ENCODE assay signal across 13 cellular contexts in genomic region chr15:42582569-42583235, GRCh38. TPM values are rescaled to one million over a fixed set of nuclear protein-coding genes. Genes with fewer than 3 reads are reported as not detected.
A peak's percentile ranks its signal among the peaks of the same experiment; 100 is the strongest.
DNase-seq lines count a peak whose midpoint lies in the region; ATAC-seq and TF ChIP-seq lines count a peak whose summit lies in the region.
"Had no signal": no experiment of that assay in that cellular context is flagged by ENCODE, and none has a peak within 500 bp of the region (broad histone marks: within the 10 kb centered on the region; RNA-seq: fewer than 3 reads in every experiment).

No MANE protein-coding gene starts in this region.

- H3K4me1 ChIP-seq in esophagus squamous epithelium: peaks cover 5 to 68% (median 13%) of the 10 kb centered on the region in 3 donors
- peaks cover 0 to 8% (median 2%) of the 10 kb centered on the region in 4 donors for H3K4me1 ChIP-seq in right lobe of liver
- H3K4me1 ChIP-seq: breast epithelium had no signal

- no peak for TF ChIP-seq POLR2A in esophagus squamous epithelium (IDR thresholded peaks at IDR 0.05)
- TF ChIP-seq POLR2A in right lobe of liver (IDR thresholded peaks at IDR 0.05): no peak

- no peak for DNase-seq in natural killer cell
- no peak for DNase-seq in natural killer cell treated with Interleukin-12 subunit alpha and Interleukin-12 subunit beta and Interleukin-15 and Interleukin-18, amount 100 ng/mL, for 72 hours (ENCODE audit: low spot score)
- DNase-seq in esophagus squamous epithelium (lab: John Stamatoyannopoulos, UW): no peak
- peak; percentile 39 for DNase-seq in pons (ENCODE audit: low spot score)
- no peak for DNase-seq in NCI-H2029 treated with DMSO at 0.1 percent for 48 hours (lab: John Stamatoyannopoulos, UW)
- DNase-seq in right lobe of liver: no peak
- no peak for DNase-seq in NCI-H524 (lab: John Stamatoyannopoulos, UW)
- DNase-seq: activated CD8-positive, alpha-beta T cell treated with anti-CD3 and anti-CD28 coated beads, Interleukin-2, amount 10 ng/mL, durations not matched to agents 7 days and 5 days; activated effector memory CD4-positive, alpha-beta T cell treated with anti-CD3 and anti-CD28 coated beads, Interleukin-2, amount 50 U/mL, for 16 hours; Calu3; stimulated activated CD8-positive, alpha-beta memory T cell treated with anti-CD3 and anti-CD28 coated beads, Interleukin-4, amount 100 ng/mL, for 48 hours had no signal

- TF ChIP-seq CTCF in natural killer cell (IDR thresholded peaks at IDR 0.05) (no peak), esophagus squamous epithelium (IDR thresholded peaks at IDR 0.05) (no peak), right lobe of liver (IDR thresholded peaks at IDR 0.05) (no peak)

- WGBS in esophagus squamous epithelium, 2 donors: 78 to 83% methylated on average over 7 to 8 of the region's 8 CpGs
- WGBS in right lobe of liver (ENCODE audit: insufficient coverage, low coverage, low lambda C conversion rate, missing lambda C conversion rate): 80% methylated on average over 6 of the region's 8 CpGs

- intact Hi-C loops in natural killer cell (cut with micrococcal nuclease): no loop called here
- intact Hi-C loops in esophagus squamous epithelium (cut with DNase I): no loop called here
- intact Hi-C loops in right lobe of liver (cut with DNase I): loop anchor here in 1 of 2 donors (10.0 kb wide), 1 partner anchor 72 kb away; no protein-coding TSS in a partner anchor

- H3K4me3 Mint-ChIP-seq in natural killer cell: peak overlapping the region; percentile 15
- no peak overlapping the region for H3K4me3 Mint-ChIP-seq in natural killer cell treated with Interleukin-12 subunit alpha and Interleukin-12 subunit beta and Interleukin-15 and Interleukin-18, amount 100 ng/mL, for 72 hours

- H3K27ac ChIP-seq in esophagus squamous epithelium (peak overlapping the region in 3 of 4 donors; percentile 47 to 75 (median 65)), right lobe of liver (no peak overlapping the region)

- no peaks in the 10 kb centered on the region for H3K36me3 ChIP-seq in esophagus squamous epithelium
- no peaks in the 10 kb centered on the region for H3K36me3 ChIP-seq in right lobe of liver
- H3K36me3 ChIP-seq: breast epithelium had no signal

- H3K4me3 ChIP-seq in esophagus squamous epithelium (peak overlapping the region in 3 of 4 donors; percentile 20 to 31 (median 22)), right lobe of liver (no peak overlapping the region)

- H3K27me3 ChIP-seq in esophagus squamous epithelium: peaks cover 0 to 9% (median 0%) of the 10 kb centered on the region in 4 donors
- no peaks in the 10 kb centered on the region for H3K27me3 ChIP-seq in right lobe of liver
- H3K27me3 ChIP-seq: breast epithelium had no signal

- H3K9me3 ChIP-seq in esophagus squamous epithelium (no peaks in the 10 kb centered on the region), right lobe of liver (no peaks in the 10 kb centered on the region)
- H3K9me3 ChIP-seq: breast epithelium had no signal

- peaks cover 27 to 28% of the 10 kb centered on the region in 2 donors for H3K4me1 Mint-ChIP-seq in natural killer cell
- peaks cover 25 to 35% of the 10 kb centered on the region in 2 donors for H3K4me1 Mint-ChIP-seq in natural killer cell treated with Interleukin-12 subunit alpha and Interleukin-12 subunit beta and Interleukin-15 and Interleukin-18, amount 100 ng/mL, for 72 hours (ENCODE audit: low read depth in 2 of 2)

- H3K27me3 Mint-ChIP-seq in natural killer cell (ENCODE audit: low read depth in 2 of 2): no peaks in the 10 kb centered on the region
- no peaks in the 10 kb centered on the region for H3K27me3 Mint-ChIP-seq in natural killer cell treated with Interleukin-12 subunit alpha and Interleukin-12 subunit beta and Interleukin-15 and Interleukin-18, amount 100 ng/mL, for 72 hours

- H3K9me3 Mint-ChIP-seq in natural killer cell: no peaks in the 10 kb centered on the region
- no peaks in the 10 kb centered on the region for H3K9me3 Mint-ChIP-seq in natural killer cell treated with Interleukin-12 subunit alpha and Interleukin-12 subunit beta and Interleukin-15 and Interleukin-18, amount 100 ng/mL, for 72 hours

- peak overlapping the region; percentile 25 to 65 for H3K27ac Mint-ChIP-seq in natural killer cell
- H3K27ac Mint-ChIP-seq in natural killer cell treated with Interleukin-12 subunit alpha and Interleukin-12 subunit beta and Interleukin-15 and Interleukin-18, amount 100 ng/mL, for 72 hours: no peak overlapping the region

- ATAC-seq in natural killer cell (no peak), HG03135 (IDR thresholded peaks at IDR 0.05; ENCODE audit: unreplicated experiment) (no peak), right lobe of liver (no peak)
- ATAC-seq in natural killer cell treated with Interleukin-12 subunit alpha and Interleukin-12 subunit beta and Interleukin-15 and Interleukin-18, amount 100 ng/mL, for 72 hours: no peak
- ATAC-seq: activated CD8-positive, alpha-beta T cell treated with anti-CD3 and anti-CD28 coated beads, Interleukin-2, amount 10 ng/mL, durations not matched to agents 7 days and 5 days had no signal

- H3K36me3 Mint-ChIP-seq in natural killer cell: no peaks in the 10 kb centered on the region
- H3K36me3 Mint-ChIP-seq in natural killer cell treated with Interleukin-12 subunit alpha and Interleukin-12 subunit beta and Interleukin-15 and Interleukin-18, amount 100 ng/mL, for 72 hours: no peaks in the 10 kb centered on the region

RNA-seq across cellular contexts. Expression of gene STARD9, which starts 7.3 kb away (rescaled TPM):
- total RNA-seq in natural killer cell: 10 to 100 TPM; 20.0 to 22.5 (median 20.1) TPM
- total RNA-seq in natural killer cell treated with Interleukin-12 subunit alpha and Interleukin-12 subunit beta and Interleukin-15 and Interleukin-18, amount 100 ng/mL, for 72 hours: 10 to 100 TPM in 1 of 2 donors, 1 to 10 TPM in 1; 8.9 to 22.6 TPM
- total RNA-seq in esophagus squamous epithelium: 10 to 100 TPM in 1 of 4 donors, 1 to 10 TPM in 3; 1.4 to 14.5 (median 2.3) TPM
- 1 to 10 TPM in 5 of 6 experiments, under 1 TPM in 1; 0.70 to 3.1 (median 1.5) TPM for total RNA-seq in right lobe of liver

RNA-seq across cellular contexts. Expression of gene HAUS2, which starts 34.1 kb away (rescaled TPM):
- total RNA-seq in natural killer cell (10 to 100 TPM; 24.9 to 26.2 (median 26.1) TPM), esophagus squamous epithelium (10 to 100 TPM in 3 of 4 donors, 1 to 10 TPM in 1; 6.6 to 28.5 (median 16.7) TPM), right lobe of liver (10 to 100 TPM in 3 of 6 experiments, 1 to 10 TPM in 3; 5.8 to 19.5 (median 8.6) TPM)
- 10 to 100 TPM; 29.4 to 36.4 TPM for total RNA-seq in natural killer cell treated with Interleukin-12 subunit alpha and Interleukin-12 subunit beta and Interleukin-15 and Interleukin-18, amount 100 ng/mL, for 72 hours

RNA-seq across cellular contexts. Expression of gene LRRC57, which starts 34.1 kb away (rescaled TPM):
- total RNA-seq in natural killer cell: 10 to 100 TPM; 29.4 to 43.9 (median 29.4) TPM
- total RNA-seq in natural killer cell treated with Interleukin-12 subunit alpha and Interleukin-12 subunit beta and Interleukin-15 and Interleukin-18, amount 100 ng/mL, for 72 hours: 10 to 100 TPM; 25.4 to 41.3 TPM
- total RNA-seq in esophagus squamous epithelium: 10 to 100 TPM; 10.5 to 13.0 (median 11.7) TPM
- total RNA-seq in right lobe of liver: 10 to 100 TPM in 3 of 6 experiments, 1 to 10 TPM in 3; 8.5 to 10.8 (median 10.1) TPM

Comparison
In these comparisons a context has a peak if more than half of its experiments do, and no peak if none do; other contexts are left out.
1. H3K27ac Mint-ChIP-seq: peak in natural killer cell (2 of 2); none in natural killer cell treated with Interleukin-12 subunit alpha and Interleukin-12 subunit beta and Interleukin-15 and Interleukin-18, amount 100 ng/mL, for 72 hours (0 of 2).
2. H3K27ac ChIP-seq: peak in esophagus squamous epithelium (3 of 4); none in right lobe of liver (0 of 3).
3. H3K4me3 ChIP-seq: peak in esophagus squamous epithelium (3 of 4); none in right lobe of liver (0 of 3).